24 cellular contexts compared by ENCODE assay signal in genomic region chr2:230990131-230990898, GRCh38. TPM values are rescaled to one million over a fixed set of nuclear protein-coding genes. Genes with fewer than 3 reads are reported as not detected.
"Had no signal": no experiment of that assay in that cellular context is flagged by ENCODE, and none has a peak within 500 bp of the region (broad histone marks: within the 10 kb centered on the region; RNA-seq: fewer than 3 reads in every experiment).

No MANE protein-coding gene starts in this region.

- H3K4me2 ChIP-seq: KMS-11, SK-N-SH had no signal

- H3K27ac ChIP-seq: KMS-11 had no signal

- ATAC-seq: HepG2 had no signal

- H3K9me3 ChIP-seq: SK-N-SH had no signal

- DNase-seq: IMR-90, Kasumi-1, MM.1S, NCI-H1092 treated with DMSO at 0.1 percent for 48 hours, NCI-H1436, NCI-H187, NCI-H2029, NCI-H2081 treated with DMSO at 0.1 percent for 48 hours, NCI-H2171, NCI-H226, NCI-H446, NCI-H510A, NCI-H524 treated with DMSO at 0.1 percent for 48 hours, NCI-H69, NCI-H774, RPMI8226, SHP77, SK-N-SH had no signal

- H3K9me2 ChIP-seq: SK-N-SH had no signal

- FAIRE-seq: HepG2, RCC 7860 had no signal

RNA-seq across cellular contexts. Expression of gene SPATA3, which starts 5.6 kb away (rescaled TPM):
- total RNA-seq: HepG2, HT1080, IMR-90, M059J, SK-MEL-5 had no signal
- polyA plus RNA-seq: HepG2, IMR-90, SK-N-SH had no signal
